8 cellular contexts compared by ENCODE assay signal in genomic region chr18:54444309-54444914, GRCh38.
DNase-seq lines count a peak whose midpoint lies in the region; TF ChIP-seq lines count a peak whose summit lies in the region.

No MANE protein-coding gene starts in this region.

- DNase-seq in SIG-M5 treated with dmso at 0.1 percent for 504 hours (lab: John Stamatoyannopoulos, UW; ENCODE audit: unreplicated experiment) (peak; percentile 38), SIG-M5 (lab: John Stamatoyannopoulos, UW) (no peak), H4 (ENCODE audit: low spot score) (peak; percentile 63), WERI-Rb-1 (peak; percentile 47), fibroblast of lung (ENCODE audit: low read depth in 2 of 2) (peak; percentile 48 to 67), osteoblast (ENCODE audit: insufficient read length, low spot score, missing footprints) (peak; percentile 68), NCI-H345 (lab: John Stamatoyannopoulos, UW) (no peak)

- no peaks in the 10 kb centered on the region for H3K4me1 ChIP-seq in fibroblast of lung (ENCODE audit: control insufficient read depth, extremely low read depth, insufficient read depth, low read length)
- H3K4me1 ChIP-seq in osteoblast (ENCODE audit: insufficient read depth, low read length), result no peaks in the 10 kb centered on the region

- TF ChIP-seq CTCF in LNCAP (IDR thresholded peaks at IDR 0.05) (peak; percentile 90), WERI-Rb-1 (IDR thresholded peaks at IDR 0.05; ENCODE audit: low read depth, low read length) (peak; percentile 79), fibroblast of lung (conservative IDR thresholded peaks at IDR 0.05 in 1 of 2, IDR thresholded peaks at IDR 0.05 in 1 of 2; ENCODE audit: low read depth in 1 of 2, low read length in 2 of 2) (peak; percentile 79 to 86), osteoblast (IDR thresholded peaks at IDR 0.05; ENCODE audit: extremely low read depth, low read depth, low read length) (peak; percentile 84)

- H4K20me1 ChIP-seq in fibroblast of lung (ENCODE audit: control insufficient read depth, extremely low read depth, insufficient read depth, low read length) (peaks cover 2% of the 10 kb centered on the region), osteoblast (ENCODE audit: insufficient read depth, low read length) (no peaks in the 10 kb centered on the region)

- H3K4me2 ChIP-seq in fibroblast of lung (ENCODE audit: extremely low read depth, insufficient read depth, low read length) (no peak overlapping the region), osteoblast (ENCODE audit: insufficient read depth, low read length) (no peak overlapping the region)

- H3K27ac ChIP-seq in WERI-Rb-1 (no peak overlapping the region), fibroblast of lung (ENCODE audit: insufficient read depth, low read length) (no peak overlapping the region), osteoblast (ENCODE audit: low read depth, low read length) (no peak overlapping the region)

- H3K36me3 ChIP-seq in WERI-Rb-1 (no peaks in the 10 kb centered on the region), fibroblast of lung (ENCODE audit: control insufficient read depth, insufficient read depth, low read length) (no peaks in the 10 kb centered on the region), osteoblast (ENCODE audit: insufficient read depth, low read length) (no peaks in the 10 kb centered on the region)

- H3K79me2 ChIP-seq in fibroblast of lung (ENCODE audit: control insufficient read depth, insufficient read depth, low read length) (no peaks in the 10 kb centered on the region), osteoblast (ENCODE audit: insufficient read depth, low read length) (no peaks in the 10 kb centered on the region)

- no peak overlapping the region for H2AFZ ChIP-seq in fibroblast of lung (ENCODE audit: low read length)
- H2AFZ ChIP-seq in osteoblast (ENCODE audit: low read length), result no peak overlapping the region

- H3K9ac ChIP-seq in fibroblast of lung (ENCODE audit: insufficient read depth, low read length), result no peak overlapping the region

- H3K27me3 ChIP-seq in WERI-Rb-1 (ENCODE audit: insufficient read depth, low read depth, severe bottlenecking) (peaks cover 85% of the 10 kb centered on the region), fibroblast of lung (ENCODE audit: control insufficient read depth, insufficient read depth, low read length) (no peaks in the 10 kb centered on the region), osteoblast (ENCODE audit: insufficient read depth, low read length) (no peaks in the 10 kb centered on the region)

- H3K4me3 ChIP-seq in WERI-Rb-1 (ENCODE audit: low read depth, low read length) (no peak overlapping the region), fibroblast of lung (replicated peaks in 1 of 4; ENCODE audit: control extremely low read depth in 1 of 4, insufficient read depth in 1 of 4, low read depth in 3 of 4, low read length in 4 of 4) (no peak overlapping the region), osteoblast (ENCODE audit: insufficient read depth, low read length) (no peak overlapping the region)

- no peaks in the 10 kb centered on the region for H3K9me3 ChIP-seq in WERI-Rb-1 (ENCODE audit: severe bottlenecking)
- no peaks in the 10 kb centered on the region for H3K9me3 ChIP-seq in fibroblast of lung (ENCODE audit: control insufficient read depth, insufficient read depth, low read depth, low read length)
- H3K9me3 ChIP-seq in osteoblast (ENCODE audit: low read depth, low read length), result no peaks in the 10 kb centered on the region

Comparison
In these comparisons a context has a peak if more than half of its experiments do, and no peak if none do; other contexts are left out.
1. DNase-seq: peak in SIG-M5 treated with dmso at 0.1 percent for 504 hours (single experiment), H4 (single experiment), WERI-Rb-1 (single experiment), fibroblast of lung (2 of 2) and osteoblast (single experiment); none in SIG-M5 (single experiment) and NCI-H345 (single experiment).
2. Peak in every context shown above with its lines, with median percentiles within 50 percentile points of each other: CTCF ChIP-seq.